ENCODE assay signal across 16 cellular contexts in genomic region chr9:77750981-77751340, GRCh38.
A peak's percentile ranks its signal among the peaks of the same experiment; 100 is the strongest.
DNase-seq lines count a peak whose midpoint lies in the region; ATAC-seq and TF ChIP-seq lines count a peak whose summit lies in the region.
"Had no signal": no experiment of that assay in that cellular context is flagged by ENCODE, and none has a peak within 500 bp of the region (broad histone marks: within the 10 kb centered on the region; RNA-seq: fewer than 3 reads in every experiment).

No MANE protein-coding gene starts in this region.

- peaks cover 12% of the 10 kb centered on the region for H3K79me2 ChIP-seq in ACC112 (ENCODE audit: control insufficient read depth, insufficient read depth, low read length, unreplicated experiment)
- no peaks in the 10 kb centered on the region for H3K79me2 ChIP-seq in Karpas-422 (ENCODE audit: low read length)

- H3K4me1 Mint-ChIP-seq in T-cell, result peaks cover 27 to 31% (median 29%) of the 10 kb centered on the region in 3 donors

- H2AFZ ChIP-seq in ACC112 (ENCODE audit: low read length, unreplicated experiment) (no peak overlapping the region), Karpas-422 (ENCODE audit: low read length) (no peak overlapping the region)

- H3K27ac ChIP-seq in ACC112 (ENCODE audit: low read depth, low read length) (peak overlapping the region; percentile 53), Karpas-422 (ENCODE audit: low read length) (no peak overlapping the region), muscle layer of colon (ENCODE audit: low read depth, low read length) (peak overlapping the region; percentile 49)

- POLR2A ChIA-PET in T-cell (lab: Charles Lee), result no interaction called here

- H3K4me3 Mint-ChIP-seq in T-cell, result no peak overlapping the region
- H3K4me3 Mint-ChIP-seq: CD14-positive monocyte; IgD-negative memory B cell; stimulated activated naive CD8-positive, alpha-beta T cell treated with anti-CD3 and anti-CD28 coated beads, Interleukin-15, Interleukin-2, amounts not matched to agents 100 ng/mL and 50 ng/mL, for 24 hours had no signal

- no peaks in the 10 kb centered on the region for H4K20me1 ChIP-seq in Karpas-422 (ENCODE audit: insufficient read depth, low read depth, low read length)

- no peaks in the 10 kb centered on the region for H3K27me3 ChIP-seq in ACC112 (ENCODE audit: insufficient read depth, low read length)
- H3K27me3 ChIP-seq in Karpas-422 (ENCODE audit: low read length), result no peaks in the 10 kb centered on the region
- no peaks in the 10 kb centered on the region for H3K27me3 ChIP-seq in muscle layer of colon (ENCODE audit: control insufficient read depth in 1 of 2, insufficient read depth in 2 of 2, low read length in 2 of 2)

- no peak overlapping the region for H3K9ac ChIP-seq in Karpas-422 (ENCODE audit: low read length)
- H3K9ac ChIP-seq in muscle layer of colon (ENCODE audit: low read length), result peak overlapping the region; percentile 10

- CTCF ChIA-PET in T-cell (lab: Charles Lee), result interaction anchor here (0.8 to 1.1 kb wide), 5 partner anchors 204 to 441 kb away, joined by 3 to 5 read pairs (median 3); no protein-coding TSS in a partner anchor

- H3K27ac Mint-ChIP-seq in T-cell, result no peak overlapping the region
- H3K27ac Mint-ChIP-seq: IgD-negative memory B cell had no signal

- H3K27me3 Mint-ChIP-seq in T-cell, result no peaks in the 10 kb centered on the region
- H3K27me3 Mint-ChIP-seq: IgD-negative memory B cell; stimulated activated naive CD8-positive, alpha-beta T cell treated with anti-CD3 and anti-CD28 coated beads, Interleukin-15, Interleukin-2, amounts not matched to agents 100 ng/mL and 50 ng/mL, for 24 hours had no signal

- H3K4me3 ChIP-seq in ACC112 (ENCODE audit: low read depth, low read length) (peak overlapping the region; percentile 29; the same call in 1 of the 2 replicates), Karpas-422 (ENCODE audit: low read length) (no peak overlapping the region), astrocyte of the cerebellum (ENCODE audit: low read depth, low read length) (no peak overlapping the region), muscle layer of colon (ENCODE audit: low read depth in 1 of 2, low read length in 2 of 2) (no peak overlapping the region)
- H3K4me3 ChIP-seq: lung had no signal

- H3K9me3 ChIP-seq in Karpas-422 (ENCODE audit: low read length) (no peaks in the 10 kb centered on the region), muscle layer of colon (ENCODE audit: low read length) (no peaks in the 10 kb centered on the region)

- peak overlapping the region; percentile 44 for H3K4me2 ChIP-seq in Karpas-422 (ENCODE audit: low read depth, low read length, poor library complexity, severe bottlenecking)

- in situ Hi-C loops in astrocyte of the cerebellum (cut with HindIII; ENCODE audit: low sequenced_read_pairs), result no loop called here
- in situ Hi-C loops in GM13976 (cut with MboI; ENCODE audit: low sequenced_read_pairs, unreplicated experiment), result loop anchor here (25.0 kb wide), 1 partner anchor 589 kb away; no protein-coding TSS in a partner anchor

- TF ChIP-seq CTCF in astrocyte of the cerebellum (IDR thresholded peaks at IDR 0.05; ENCODE audit: low read depth, low read length, missing control alignments) (no peak), GM13976 (IDR thresholded peaks at IDR 0.05; ENCODE audit: borderline replicate concordance, control extremely low read depth, extremely low read depth, insufficient read depth, missing control alignments) (no peak)

- no peak for ATAC-seq in T-cell (replicated peaks in 1 of 4)
- ATAC-seq: esophagus mucosa had no signal

- no peaks in the 10 kb centered on the region for H3K9me3 Mint-ChIP-seq in T-cell
- H3K9me3 Mint-ChIP-seq: CD14-positive monocyte; IgD-negative memory B cell; stimulated activated naive CD8-positive, alpha-beta T cell treated with anti-CD3 and anti-CD28 coated beads, Interleukin-15, Interleukin-2, amounts not matched to agents 100 ng/mL and 50 ng/mL, for 24 hours had no signal

- H3K9me2 ChIP-seq in Karpas-422 (replicated peaks; ENCODE audit: insufficient read depth, low read length), result no peaks in the 10 kb centered on the region

- H3K36me3 Mint-ChIP-seq in T-cell, result peaks cover 21% of the 10 kb centered on the region
- H3K36me3 Mint-ChIP-seq: IgD-negative memory B cell had no signal

- no peak for DNase-seq in Karpas-422
- peak; percentile 55 for DNase-seq in astrocyte of the cerebellum (ENCODE audit: low read depth)
- DNase-seq in T-cell, result no peak
- DNase-seq in activated CD8-positive, alpha-beta memory T cell treated with anti-CD3 and anti-CD28 coated beads, Interleukin-2, amount 50 U/mL, for 48 hours, result no peak
- DNase-seq in GM13976 (ENCODE audit: low spot score), result no peak
- DNase-seq in cortex of kidney (lab: John Stamatoyannopoulos, UW), result no peak
- DNase-seq: activated naive CD4-positive, alpha-beta T cell treated with anti-CD3 and anti-CD28 coated beads, Interleukin-2, amount 50 U/mL, for 16 hours; effector CD8-positive, alpha-beta T cell; occipital lobe had no signal

- peaks cover 46% of the 10 kb centered on the region for H3K4me1 ChIP-seq in ACC112 (ENCODE audit: control insufficient read depth, insufficient read depth, low read length, unreplicated experiment)
- H3K4me1 ChIP-seq in Karpas-422 (ENCODE audit: low read length), result peaks cover 21% of the 10 kb centered on the region
- peaks cover 36% of the 10 kb centered on the region for H3K4me1 ChIP-seq in muscle layer of colon (ENCODE audit: insufficient read depth, low read length)

- H3K36me3 ChIP-seq in ACC112 (ENCODE audit: insufficient read depth, low read length) (peaks cover 3% of the 10 kb centered on the region; the same call in 1 of the 2 replicates), Karpas-422 (ENCODE audit: insufficient read depth, low read length) (no peaks in the 10 kb centered on the region), muscle layer of colon (ENCODE audit: insufficient read depth, low read length) (no peaks in the 10 kb centered on the region)
